21 cellular contexts compared by ENCODE assay signal in the genomic region with DNA sequence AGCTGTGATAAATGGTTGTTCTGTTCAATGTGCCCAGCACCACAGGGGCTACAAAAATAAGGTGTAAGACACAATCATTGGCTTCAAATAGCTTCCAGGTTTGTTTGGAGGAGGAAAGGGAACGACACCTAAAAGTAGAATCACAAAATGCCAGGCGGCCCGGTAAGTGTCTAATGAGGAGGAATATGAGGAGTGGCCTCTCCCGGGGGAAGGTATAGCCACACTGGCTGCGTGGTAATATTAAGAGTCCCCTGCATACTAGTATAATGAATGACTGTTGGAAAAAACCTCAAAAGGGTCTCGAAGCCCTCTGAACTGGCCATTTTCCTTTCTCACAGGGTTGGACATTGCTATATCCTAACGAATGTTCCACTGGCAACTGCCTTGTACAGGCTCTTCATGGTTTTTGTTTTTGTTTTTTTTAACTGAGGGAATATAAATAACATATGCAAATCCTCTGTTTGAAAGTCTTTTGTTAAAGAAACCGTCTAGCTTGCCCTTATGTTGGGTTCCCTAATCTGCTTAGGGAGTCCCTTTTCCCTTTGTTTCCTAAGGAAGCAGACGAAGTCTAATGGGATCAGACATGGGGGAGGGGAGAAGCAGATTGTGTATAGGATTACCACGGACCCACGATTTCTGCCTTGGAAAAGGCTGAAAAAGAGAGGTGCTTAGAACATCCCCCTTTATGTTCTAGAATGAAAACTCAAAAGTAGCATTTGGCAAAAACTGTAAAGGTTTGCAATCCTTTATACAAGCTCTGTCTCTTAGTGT. TPM values are rescaled to one million over a fixed set of nuclear protein-coding genes. Genes with fewer than 3 reads are reported as not detected.
"Had no signal": no experiment of that assay in that cellular context is flagged by ENCODE, and none has a peak within 500 bp of the region (broad histone marks: within the 10 kb centered on the region; RNA-seq: fewer than 3 reads in every experiment).

No MANE protein-coding gene starts in this region.

- H3K4me3 ChIP-seq: body of pancreas, left lung, sigmoid colon, transverse colon had no signal

- DNase-seq: activated CD8-positive, alpha-beta memory T cell treated with anti-CD3 and anti-CD28 coated beads, Interleukin-2, amount 10 ng/mL, durations not matched to agents 7 days and 5 days; activated effector memory CD4-positive, alpha-beta T cell treated with anti-CD3 and anti-CD28 coated beads, Interleukin-2, amount 50 U/mL, for 16 hours; activated T-cell treated with anti-CD3 and anti-CD28 coated beads, Interleukin-2, amount 50 U/mL, for 24 hours; amniotic stem cell; body of pancreas; cortex of kidney; hypothalamus; left lung; sigmoid colon; stimulated activated naive CD4-positive, alpha-beta T cell; substantia nigra; T-helper 2 cell; transverse colon had no signal

- ATAC-seq: activated CD4-positive, CD25-positive, alpha-beta regulatory T cell treated with anti-CD3 and anti-CD28 coated beads, Interleukin-2, amount 50 U/mL, for 24 hours; activated CD8-positive, alpha-beta memory T cell treated with anti-CD3 and anti-CD28 coated beads, Interleukin-2, amount 10 ng/mL, durations not matched to agents 7 days and 5 days; activated naive CD4-positive, alpha-beta T cell treated with anti-CD3 and anti-CD28 coated beads, Interleukin-2, amount 50 U/mL, for 72 hours; body of pancreas; esophagus mucosa; left lung had no signal

- H3K36me3 ChIP-seq: left lung, sigmoid colon, transverse colon had no signal

- H3K36me3 Mint-ChIP-seq: activated CD8-positive, alpha-beta memory T cell treated with anti-CD3 and anti-CD28 coated beads, Interleukin-2, amount 10 ng/mL, durations not matched to agents 7 days and 5 days; activated naive CD4-positive, alpha-beta T cell treated with anti-CD3 and anti-CD28 coated beads, Interleukin-2, amount 50 U/mL, for 72 hours had no signal

- H3K27me3 ChIP-seq: body of pancreas, transverse colon had no signal

- H3K27ac Mint-ChIP-seq: activated CD8-positive, alpha-beta memory T cell treated with anti-CD3 and anti-CD28 coated beads, Interleukin-2, amount 10 ng/mL, durations not matched to agents 7 days and 5 days; activated naive CD4-positive, alpha-beta T cell treated with anti-CD3 and anti-CD28 coated beads, Interleukin-2, amount 50 U/mL, for 72 hours; activated T-cell treated with anti-CD3 and anti-CD28 coated beads, Interleukin-2, amount 50 U/mL, for 24 hours; nephron had no signal

- H3K27ac ChIP-seq: body of pancreas, left lung, sigmoid colon, transverse colon had no signal

- H3K4me3 Mint-ChIP-seq: activated CD8-positive, alpha-beta memory T cell treated with anti-CD3 and anti-CD28 coated beads, Interleukin-2, amount 10 ng/mL, durations not matched to agents 7 days and 5 days; activated T-cell treated with anti-CD3 and anti-CD28 coated beads, Interleukin-2, amount 50 U/mL, for 24 hours; central memory CD8-positive, alpha-beta T cell; nephron had no signal

- H3K4me1 ChIP-seq: body of pancreas, left lung, sigmoid colon had no signal

- H3K9me3 ChIP-seq: body of pancreas, sigmoid colon, transverse colon had no signal

- H3K4me1 Mint-ChIP-seq: activated CD8-positive, alpha-beta memory T cell treated with anti-CD3 and anti-CD28 coated beads, Interleukin-2, amount 10 ng/mL, durations not matched to agents 7 days and 5 days; central memory CD8-positive, alpha-beta T cell had no signal

RNA-seq across cellular contexts. Expression of a gene that starts 4.2 kb away (rescaled TPM):
- total RNA-seq: activated CD8-positive, alpha-beta memory T cell treated with anti-CD3 and anti-CD28 coated beads, Interleukin-2, amount 10 ng/mL, durations not matched to agents 7 days and 5 days; activated naive CD4-positive, alpha-beta T cell treated with anti-CD3 and anti-CD28 coated beads, Interleukin-2, amount 50 U/mL, for 72 hours; body of pancreas; glomerular endothelial cell; osteocyte; pulmonary artery endothelial cell had no signal
